Comparison of ENCODE assay signal across 18 cellular contexts in the genomic region with DNA sequence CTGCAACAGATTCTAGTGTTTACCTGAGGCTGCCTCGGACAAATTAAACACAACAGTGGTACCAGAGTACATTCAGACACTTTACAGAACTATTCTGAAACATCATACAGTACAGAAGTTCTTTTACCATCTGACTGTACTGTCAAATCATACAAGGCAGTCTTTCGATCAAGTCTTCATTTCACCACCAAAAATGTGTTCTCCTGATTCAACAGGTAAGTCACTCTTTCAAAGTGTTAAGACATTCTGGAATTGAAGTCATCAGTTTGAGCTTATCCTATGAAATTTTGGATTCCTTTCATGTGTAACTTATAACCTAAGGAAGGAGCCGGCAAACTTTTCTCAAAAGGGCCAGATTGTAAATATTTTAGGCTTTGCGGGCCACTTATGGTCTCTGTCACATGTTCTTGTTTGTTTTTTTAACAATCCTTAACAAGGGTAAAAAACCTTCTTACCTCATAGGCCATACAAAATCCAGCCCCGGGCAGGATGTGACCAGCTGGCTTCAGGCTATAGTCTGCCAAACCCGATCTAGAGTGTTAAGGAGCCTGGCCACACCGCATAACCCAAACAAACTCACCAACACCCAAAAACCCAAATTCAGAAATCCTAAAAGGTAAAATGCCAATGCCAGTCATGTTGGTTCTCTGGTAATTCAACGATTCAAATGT.
A peak's percentile ranks its signal among the peaks of the same experiment; 100 is the strongest.
DNase-seq lines count a peak whose midpoint lies in the region; ATAC-seq, FAIRE-seq and TF ChIP-seq lines count a peak whose summit lies in the region.
"Had no signal": no experiment of that assay in that cellular context is flagged by ENCODE, and none has a peak within 500 bp of the region (broad histone marks: within the 10 kb centered on the region; RNA-seq: fewer than 3 reads in every experiment).

No MANE protein-coding gene starts in this region.

- no peak for DNase-seq in GM12891 (ENCODE audit: insufficient read length, low spot score)
- peak; percentile 32 for DNase-seq in M059J (ENCODE audit: low read depth)
- peak; percentile 28 for DNase-seq in NCI-H69 (lab: John Stamatoyannopoulos, UW)
- peak; percentile 15 for DNase-seq in mesendoderm
- no peak for DNase-seq in effector memory CD8-positive, alpha-beta T cell
- no peak for DNase-seq in activated T-helper 1 cell treated with anti-CD3 and anti-CD28 coated beads, Interleukin-12 subunit alpha, Interleukin-12 subunit beta, Interleukin-2, Interleukin-4 antibody, amounts not matched to agents 30 ng/mL and 10 ng/mL and 1 ng/mL, durations not matched to agents 14 hours and 24 hours and 36 hours (ENCODE audit: low spot score)
- DNase-seq: C1 segment of cervical spinal cord; Calu3; CD4-positive, alpha-beta T cell; DMS153; DMS79 treated with DMSO at 0.1 percent for 48 hours; GF-D8 had no signal

- no peak overlapping the region for H2BK120ac ChIP-seq in mesendoderm (ENCODE audit: low read depth, low read length)

- no peak overlapping the region for H4K5ac ChIP-seq in mesendoderm (ENCODE audit: low read length)

- H3K18ac ChIP-seq in mesendoderm (ENCODE audit: low read length), result no peak overlapping the region

- no peaks in the 10 kb centered on the region for H3K79me1 ChIP-seq in mesendoderm (ENCODE audit: low read length)

- TF ChIP-seq POLR2A in GM12891 (IDR thresholded peaks at IDR 0.05; ENCODE audit: low read depth, low read length), result no peak

- H3K4me1 ChIP-seq in mesendoderm (ENCODE audit: control insufficient read depth, low read depth, low read length), result peaks cover 4% of the 10 kb centered on the region

- H3K4me2 ChIP-seq in mesendoderm (ENCODE audit: low read length), result no peak overlapping the region

- H3K4me1 Mint-ChIP-seq in effector memory CD8-positive, alpha-beta T cell (ENCODE audit: low read depth in 2 of 2), result peaks cover 9 to 20% of the 10 kb centered on the region in 2 donors
- no peaks in the 10 kb centered on the region for H3K4me1 Mint-ChIP-seq in activated T-helper 1 cell treated with anti-CD3 and anti-CD28 coated beads, Interleukin-12 subunit alpha, Interleukin-12 subunit beta, Interleukin-2, Interleukin-4 antibody, amounts not matched to agents 30 ng/mL and 10 ng/mL and 1 ng/mL, durations not matched to agents 14 hours and 24 hours and 36 hours (ENCODE audit: low read depth)

- no peak overlapping the region for H3K4me3 ChIP-seq in mesendoderm (ENCODE audit: low read length)

- no peak for ATAC-seq in HG03520 (IDR thresholded peaks at IDR 0.05; ENCODE audit: unreplicated experiment)
- ATAC-seq in effector memory CD8-positive, alpha-beta T cell (replicated peaks), result no peak
- ATAC-seq: HCT116 had no signal

- peak; percentile 38 for FAIRE-seq in GM12891 (lab: Jason Lieb, UNC)
- FAIRE-seq: A204.1, H1 had no signal

- no CpG with 5 or more reads among the region's 8 CpGs for WGBS in mesendoderm (ENCODE audit: extremely low coverage, insufficient coverage, low lambda C conversion rate)

- H3K9me3 Mint-ChIP-seq in effector memory CD8-positive, alpha-beta T cell, result no peaks in the 10 kb centered on the region
- no peaks in the 10 kb centered on the region for H3K9me3 Mint-ChIP-seq in activated T-helper 1 cell treated with anti-CD3 and anti-CD28 coated beads, Interleukin-12 subunit alpha, Interleukin-12 subunit beta, Interleukin-2, Interleukin-4 antibody, amounts not matched to agents 30 ng/mL and 10 ng/mL and 1 ng/mL, durations not matched to agents 14 hours and 24 hours and 36 hours
- H3K9me3 Mint-ChIP-seq: CD4-positive, alpha-beta T cell; IgD-negative memory B cell had no signal

- H4K8ac ChIP-seq in mesendoderm (ENCODE audit: low read depth, low read length), result no peak overlapping the region

- no peak overlapping the region for H3K4me3 Mint-ChIP-seq in effector memory CD8-positive, alpha-beta T cell
- H3K4me3 Mint-ChIP-seq in activated T-helper 1 cell treated with anti-CD3 and anti-CD28 coated beads, Interleukin-12 subunit alpha, Interleukin-12 subunit beta, Interleukin-2, Interleukin-4 antibody, amounts not matched to agents 30 ng/mL and 10 ng/mL and 1 ng/mL, durations not matched to agents 14 hours and 24 hours and 36 hours, result no peak overlapping the region
- H3K4me3 Mint-ChIP-seq: B cell; CD4-positive, alpha-beta T cell; IgD-negative memory B cell had no signal

- no peak overlapping the region for H3K56ac ChIP-seq in mesendoderm (ENCODE audit: low read length)

- no peak overlapping the region for H2BK15ac ChIP-seq in mesendoderm (replicated peaks; ENCODE audit: low read depth)

- H2BK5ac ChIP-seq in mesendoderm (ENCODE audit: low read length), result no peak overlapping the region

- no peak overlapping the region for H3K23ac ChIP-seq in mesendoderm (ENCODE audit: low read length)

- H3K4ac ChIP-seq in mesendoderm (ENCODE audit: low read depth, low read length), result no peak overlapping the region

- H3K27ac Mint-ChIP-seq in effector memory CD8-positive, alpha-beta T cell, result no peak overlapping the region
- no peak overlapping the region for H3K27ac Mint-ChIP-seq in activated T-helper 1 cell treated with anti-CD3 and anti-CD28 coated beads, Interleukin-12 subunit alpha, Interleukin-12 subunit beta, Interleukin-2, Interleukin-4 antibody, amounts not matched to agents 30 ng/mL and 10 ng/mL and 1 ng/mL, durations not matched to agents 14 hours and 24 hours and 36 hours
- H3K27ac Mint-ChIP-seq: B cell; CD4-positive, alpha-beta T cell; IgD-negative memory B cell had no signal

- H3K27me3 Mint-ChIP-seq in effector memory CD8-positive, alpha-beta T cell, result no peaks in the 10 kb centered on the region
- peaks cover 3% of the 10 kb centered on the region for H3K27me3 Mint-ChIP-seq in activated T-helper 1 cell treated with anti-CD3 and anti-CD28 coated beads, Interleukin-12 subunit alpha, Interleukin-12 subunit beta, Interleukin-2, Interleukin-4 antibody, amounts not matched to agents 30 ng/mL and 10 ng/mL and 1 ng/mL, durations not matched to agents 14 hours and 24 hours and 36 hours (ENCODE audit: insufficient read depth)
- H3K27me3 Mint-ChIP-seq: B cell; CD4-positive, alpha-beta T cell; IgD-negative memory B cell had no signal

- no peaks in the 10 kb centered on the region for H3K36me3 ChIP-seq in mesendoderm (ENCODE audit: control insufficient read depth, insufficient read depth, low read length)

- H3K27me3 ChIP-seq in mesendoderm (ENCODE audit: insufficient read depth, low read length, poor library complexity), result no peaks in the 10 kb centered on the region

- no peaks in the 10 kb centered on the region for H3K36me3 Mint-ChIP-seq in effector memory CD8-positive, alpha-beta T cell (ENCODE audit: insufficient read depth)
- no peaks in the 10 kb centered on the region for H3K36me3 Mint-ChIP-seq in activated T-helper 1 cell treated with anti-CD3 and anti-CD28 coated beads, Interleukin-12 subunit alpha, Interleukin-12 subunit beta, Interleukin-2, Interleukin-4 antibody, amounts not matched to agents 30 ng/mL and 10 ng/mL and 1 ng/mL, durations not matched to agents 14 hours and 24 hours and 36 hours (ENCODE audit: low read depth)

- H3K27ac ChIP-seq in mesendoderm (ENCODE audit: low read depth, low read length), result no peak overlapping the region

- H2AK5ac ChIP-seq in mesendoderm (ENCODE audit: low read length), result no peak overlapping the region

- H3K79me2 ChIP-seq in mesendoderm (ENCODE audit: control insufficient read depth, insufficient read depth, low read length), result no peaks in the 10 kb centered on the region

- H3K9ac ChIP-seq in mesendoderm (ENCODE audit: low read length), result no peak overlapping the region

- intact Hi-C loops in activated T-helper 1 cell treated with anti-CD3 and anti-CD28 coated beads, Interleukin-12 subunit alpha, Interleukin-12 subunit beta, Interleukin-2, Interleukin-4 antibody, amounts not matched to agents 30 ng/mL and 10 ng/mL and 1 ng/mL, durations not matched to agents 14 hours and 24 hours and 36 hours (cut with micrococcal nuclease), result no loop called here

TF ChIP-seq in GM12891, 5 proteins besides CTCF, POLR2A, EP300 and RAD21:
- TF ChIP-seq POU2F2 (IDR thresholded peaks at IDR 0.05; ENCODE audit: low read depth, low read length) (no peak), PAX5 (IDR thresholded peaks at IDR 0.05; ENCODE audit: insufficient read depth, low read length, severe bottlenecking) (no peak), SPI1 (IDR thresholded peaks at IDR 0.05; ENCODE audit: low read depth, low read length) (no peak)

Comparison
In these comparisons a context has a peak if more than half of its experiments do, and no peak if none do; other contexts are left out.
1. DNase-seq: peak in M059J (single experiment), NCI-H69 (single experiment) and mesendoderm (single experiment); none in GM12891 (single experiment), effector memory CD8-positive, alpha-beta T cell (0 of 3) and activated T-helper 1 cell treated with anti-CD3 and anti-CD28 coated beads, Interleukin-12 subunit alpha, Interleukin-12 subunit beta, Interleukin-2, Interleukin-4 antibody, amounts not matched to agents 30 ng/mL and 10 ng/mL and 1 ng/mL, durations not matched to agents 14 hours and 24 hours and 36 hours (single experiment).